In the genomic region with DNA sequence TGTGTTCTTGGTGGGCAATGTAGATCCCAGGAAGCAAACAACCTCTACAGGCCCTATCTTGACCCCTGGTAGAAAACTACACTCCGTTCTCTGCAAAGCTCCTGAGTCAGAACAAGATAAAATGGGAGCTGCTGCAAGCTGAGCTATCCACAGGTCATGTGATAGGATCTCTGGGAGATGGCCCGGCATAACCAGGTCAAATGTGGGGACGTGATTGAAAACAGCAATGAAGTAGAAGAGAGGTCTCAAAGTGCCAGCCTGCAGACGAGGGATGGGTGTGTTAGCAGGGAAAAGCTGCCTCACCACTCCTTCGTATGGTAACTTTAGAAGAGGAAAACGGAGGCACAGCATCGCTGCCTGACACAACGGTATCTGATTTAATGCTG, we compare ENCODE assay signal across 20 cellular contexts. TPM values are rescaled to one million over a fixed set of nuclear protein-coding genes. Genes with fewer than 3 reads are reported as not detected.
DNase-seq lines count a peak whose midpoint lies in the region; ATAC-seq and TF ChIP-seq lines count a peak whose summit lies in the region.
"Had no signal": no experiment of that assay in that cellular context is flagged by ENCODE, and none has a peak within 500 bp of the region (broad histone marks: within the 10 kb centered on the region; RNA-seq: fewer than 3 reads in every experiment).

No MANE protein-coding gene starts in this region.

- H3K36me3 ChIP-seq in heart right ventricle (no peaks in the 10 kb centered on the region), psoas muscle (ENCODE audit: insufficient read depth in 1 of 2, low read depth in 1 of 2) (no peaks in the 10 kb centered on the region)
- H3K36me3 ChIP-seq: BLaER1 treated with 17β-estradiol and CSF1 and Interleukin-3, amounts not matched to agents 10 nM and 100 nM had no signal

- intact Hi-C loops in Right ventricle myocardium inferior (cut with DNase I) (no loop called here), cardiac septum (cut with DNase I) (no loop called here), heart right ventricle (cut with DNase I) (no loop called here), psoas muscle (cut with DNase I) (loop anchor here in 1 of 2 donors (2.0 kb wide), 1 partner anchor 21 kb away; no protein-coding TSS in a partner anchor)

- H3K27ac ChIP-seq in heart right ventricle (peak overlapping the region in 8 of 10 donors; percentile 23 to 86 (median 72)), psoas muscle (peak overlapping the region; percentile 89)
- H3K27ac ChIP-seq: BLaER1 treated with 17β-estradiol and CSF1 and Interleukin-3, amounts not matched to agents 10 nM and 100 nM; KMS-11 had no signal

- H3K4me3 ChIP-seq in heart right ventricle: no peak overlapping the region
- H3K4me3 ChIP-seq in psoas muscle: peak overlapping the region; percentile 47
- H3K4me3 ChIP-seq: BLaER1 treated with 17β-estradiol and CSF1 and Interleukin-3, amounts not matched to agents 10 nM and 100 nM had no signal

- peak; percentile 49 for ATAC-seq in Right ventricle myocardium inferior
- peak in 6 of 8 donors; percentile 25 to 70 (median 46) for ATAC-seq in heart right ventricle
- peak; percentile 85 to 91 (median 88) for ATAC-seq in psoas muscle
- no peak for ATAC-seq in HG02623 (IDR thresholded peaks at IDR 0.05; ENCODE audit: unreplicated experiment)
- ATAC-seq: CD8-positive, alpha-beta T cell; HCT116 had no signal

- WGBS in heart right ventricle, 2 donors: 62 to 65% methylated on average over 8 of the region's 8 CpGs
- WGBS in psoas muscle, 3 donors: 32 to 47% (median 33%) methylated on average over 8 of the region's 8 CpGs

- no peak for DNase-seq in Right ventricle myocardium inferior (ENCODE audit: missing footprints)
- no peak for DNase-seq in cardiac septum (ENCODE audit: low spot score)
- DNase-seq in heart right ventricle: no peak
- DNase-seq in psoas muscle: peak in 1 of 2 donors; percentile 63
- no peak for DNase-seq in activated effector memory CD4-positive, alpha-beta T cell treated with anti-CD3 and anti-CD28 coated beads, Interleukin-2, amount 50 U/mL, for 16 hours
- no peak for DNase-seq in activated T-cell treated with anti-CD3 and anti-CD28 coated beads for 4 hours
- DNase-seq: 8988T; CD8-positive, alpha-beta T cell; DND-41; GOT3; NCI-H1105; NCI-H146; NCI-H2029; NCI-H226; NCI-H524; NCI-H774 had no signal

- H3K9me3 ChIP-seq in heart right ventricle: no peaks in the 10 kb centered on the region
- H3K9me3 ChIP-seq in psoas muscle: no peaks in the 10 kb centered on the region
- H3K9me3 ChIP-seq: BLaER1 treated with 17β-estradiol and CSF1 and Interleukin-3, amounts not matched to agents 10 nM and 100 nM had no signal

- peaks cover 0 to 53% (median 19%) of the 10 kb centered on the region in 9 donors for H3K4me1 ChIP-seq in heart right ventricle
- peaks cover 78% of the 10 kb centered on the region for H3K4me1 ChIP-seq in psoas muscle
- H3K4me1 ChIP-seq: BLaER1 treated with 17β-estradiol and CSF1 and Interleukin-3, amounts not matched to agents 10 nM and 100 nM had no signal

- no peaks in the 10 kb centered on the region for H3K27me3 ChIP-seq in heart right ventricle
- H3K27me3 ChIP-seq in psoas muscle (ENCODE audit: insufficient read depth in 3 of 3, low read length in 2 of 3): no peaks in the 10 kb centered on the region
- H3K27me3 ChIP-seq: BLaER1 treated with 17β-estradiol and CSF1 and Interleukin-3, amounts not matched to agents 10 nM and 100 nM had no signal

- TF ChIP-seq CTCF in heart right ventricle (IDR thresholded peaks at IDR 0.05): no peak
- no peak for TF ChIP-seq CTCF in psoas muscle (IDR thresholded peaks at IDR 0.05)

RNA-seq across cellular contexts. Expression of gene NRG2, which starts 25.0 kb away (rescaled TPM):
- total RNA-seq in Right ventricle myocardium inferior: 1.9 TPM
- total RNA-seq in cardiac septum: 5.1 TPM
- 1 to 10 TPM; 1.0 to 6.6 (median 2.9) TPM for total RNA-seq in heart right ventricle
- 1 to 10 TPM in 1 of 2 donors, under 1 TPM in 1; 0.64 to 4.5 TPM for polyA plus RNA-seq in heart right ventricle
- total RNA-seq in psoas muscle: 10 to 100 TPM in 1 of 4 donors, 1 to 10 TPM in 3; 1.7 to 19.6 (median 3.0) TPM
- 1 to 10 TPM in 2 of 3 donors, under 1 TPM in 1; 0.42 to 6.5 (median 4.6) TPM for polyA plus RNA-seq in psoas muscle
